8 cellular contexts compared by ENCODE assay signal in genomic region chr2:20135631-20136050, GRCh38.
A peak's percentile ranks its signal among the peaks of the same experiment; 100 is the strongest.
DNase-seq lines count a peak whose midpoint lies in the region; ATAC-seq and TF ChIP-seq lines count a peak whose summit lies in the region.

No MANE protein-coding gene starts in this region.

- ATAC-seq in GM21360 (IDR thresholded peaks at IDR 0.05; ENCODE audit: unreplicated experiment), result peak; percentile 92
- peak; percentile 84 for ATAC-seq in HG03571 (IDR thresholded peaks at IDR 0.05; ENCODE audit: unreplicated experiment)

- CTCF ChIA-PET in mammary epithelial cell (lab: Charles Lee; ENCODE audit: low non-redundant PET), result no interaction called here

- no TSS peak for BruUV-seq in mammary epithelial cell (replicated peaks; lab: Mats Ljungman, UMichigan)

- H2AFZ ChIP-seq in mammary epithelial cell (ENCODE audit: low read depth, low read length), result peak overlapping the region; percentile 68

- no peak overlapping the region for H3K4me3 ChIP-seq in mammary epithelial cell (replicated peaks in 1 of 3; ENCODE audit: insufficient read depth in 1 of 3, low read depth in 2 of 3, low read length in 3 of 3)

- H3K9me3 ChIP-seq in mammary epithelial cell (replicated peaks; ENCODE audit: insufficient read depth, low read length), result no peaks in the 10 kb centered on the region

- 29% methylated on average over 10 of the region's 10 CpGs for WGBS in mammary epithelial cell (ENCODE audit: low coverage, missing lambda C conversion rate)

- DNase-seq in EL, result peak; percentile 64
- DNase-seq in RKO (ENCODE audit: low spot score), result peak; percentile 52
- no peak for DNase-seq in mammary epithelial cell
- peak; percentile 64 for DNase-seq in kidney tubule cell (ENCODE audit: low spot score)
- DNase-seq in stimulated activated CD8-positive, alpha-beta memory T cell treated with anti-CD3 and anti-CD28 coated beads, Interleukin-15, amount 100 ng/mL, for 48 hours (ENCODE audit: low read depth in 2 of 2), result peak; percentile 8 to 14
- no peak for DNase-seq in central memory CD4-positive, alpha-beta T cell

- no peaks in the 10 kb centered on the region for H3K36me3 ChIP-seq in mammary epithelial cell (ENCODE audit: insufficient read depth, low read length)

- no peaks in the 10 kb centered on the region for H3K27me3 ChIP-seq in mammary epithelial cell (ENCODE audit: insufficient read depth, low read length)

- no peak overlapping the region for H3K9ac ChIP-seq in mammary epithelial cell (ENCODE audit: insufficient read depth, low read length)

- in situ Hi-C loops in mammary epithelial cell (cut with MboI; ENCODE audit: low sequenced_read_pairs in 2 of 2), result no loop called here

- peak; percentile 55 to 72 for TF ChIP-seq CTCF in mammary epithelial cell (conservative IDR thresholded peaks at IDR 0.05 in 1 of 2, IDR thresholded peaks at IDR 0.05 in 1 of 2; ENCODE audit: extremely low read depth in 1 of 2, insufficient read depth in 1 of 2, low read depth in 1 of 2, low read length in 2 of 2)

- H3K4me2 ChIP-seq in mammary epithelial cell (ENCODE audit: insufficient read depth, low read depth, low read length), result no peak overlapping the region

- no peaks in the 10 kb centered on the region for H4K20me1 ChIP-seq in mammary epithelial cell (ENCODE audit: insufficient read depth, low read length)

- peaks cover 39% of the 10 kb centered on the region for H3K4me1 ChIP-seq in mammary epithelial cell (ENCODE audit: insufficient read depth, low read length)

- H3K79me2 ChIP-seq in mammary epithelial cell (ENCODE audit: insufficient read depth, low read length), result no peaks in the 10 kb centered on the region

- dilution Hi-C loops in mammary epithelial cell (cut with HindIII; ENCODE audit: low sequenced_read_pairs), result no loop called here

- intact Hi-C loops in mammary epithelial cell (cut with micrococcal nuclease), result loop anchor here (1.0 kb wide), 1 partner anchor 56 kb away; no protein-coding TSS in a partner anchor

- no peak overlapping the region for H3K27ac ChIP-seq in mammary epithelial cell (ENCODE audit: insufficient read depth, low read depth, low read length)

Comparison
In these comparisons a context has a peak if more than half of its experiments do, and no peak if none do; other contexts are left out.
1. DNase-seq: peak in EL (single experiment), RKO (single experiment), kidney tubule cell (single experiment) and stimulated activated CD8-positive, alpha-beta memory T cell treated with anti-CD3 and anti-CD28 coated beads, Interleukin-15, amount 100 ng/mL, for 48 hours (2 of 2); none in mammary epithelial cell (single experiment) and central memory CD4-positive, alpha-beta T cell (single experiment).